Comparison of ENCODE assay signal across 8 cellular contexts in the genomic region with DNA sequence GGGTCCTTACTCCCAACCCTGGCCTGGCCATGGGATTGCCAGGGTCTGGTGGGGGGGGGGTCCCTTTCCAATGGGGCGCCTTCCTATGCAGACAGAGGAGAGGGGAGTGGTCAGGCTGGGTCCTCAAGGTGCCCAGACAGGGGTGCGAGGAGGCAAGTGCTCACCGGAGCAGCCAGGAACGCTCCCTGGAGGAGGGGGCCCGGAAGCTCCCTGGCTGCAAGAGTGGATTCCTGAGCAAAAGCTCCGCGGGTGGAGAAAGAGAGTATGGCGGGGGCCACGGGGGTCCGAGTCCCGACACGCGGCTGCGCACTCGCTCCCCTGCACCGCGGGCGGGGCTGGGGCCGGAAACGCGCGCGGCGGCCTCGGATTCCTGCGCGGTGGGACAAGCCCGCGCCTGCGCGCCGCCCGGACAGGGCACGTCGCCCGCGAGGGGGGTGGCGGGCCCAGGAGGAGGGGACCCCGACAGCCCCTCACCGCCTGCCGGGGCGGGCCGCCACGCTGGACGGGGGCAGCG. TPM values are rescaled to one million over a fixed set of nuclear protein-coding genes. Genes with fewer than 3 reads are reported as not detected.
DNase-seq lines count a peak whose midpoint lies in the region; ATAC-seq and TF ChIP-seq lines count a peak whose summit lies in the region.

No MANE protein-coding gene starts in this region.

- CTCF ChIA-PET in RWPE1 (lab: Yijun Ruan, JAX), result interaction anchor here (8.1 kb wide), 1 partner anchor 74 kb away, joined by 99 read pairs; the partner anchor contains the start of gene JAG2

- peak; percentile 39 to 58 for ATAC-seq in CD4-positive, CD25-positive, alpha-beta regulatory T cell (ENCODE audit: low read depth in 2 of 2)
- ATAC-seq in GM21526 (IDR thresholded peaks at IDR 0.05; ENCODE audit: low FRiP score, unreplicated experiment) (peak; percentile 24), gastrocnemius medialis (no peak), GM18861 (IDR thresholded peaks at IDR 0.05; ENCODE audit: unreplicated experiment) (no peak)

- H3K36me3 Mint-ChIP-seq in CD4-positive, CD25-positive, alpha-beta regulatory T cell, result no peaks in the 10 kb centered on the region

- peaks cover 6% of the 10 kb centered on the region for H3K27me3 Mint-ChIP-seq in CD4-positive, CD25-positive, alpha-beta regulatory T cell

- no peaks in the 10 kb centered on the region for H3K36me3 ChIP-seq in CD4-positive, CD25-positive, alpha-beta regulatory T cell (ENCODE audit: control insufficient read depth, insufficient read depth, low read length)
- H3K36me3 ChIP-seq in left ventricle myocardium inferior (no peaks in the 10 kb centered on the region), gastrocnemius medialis (no peaks in the 10 kb centered on the region)

- peaks cover 23% of the 10 kb centered on the region for H3K4me1 ChIP-seq in CD4-positive, CD25-positive, alpha-beta regulatory T cell (ENCODE audit: control insufficient read depth, insufficient read depth, low read length, poor library complexity, severe bottlenecking)
- H3K4me1 ChIP-seq in left ventricle myocardium inferior (peaks cover 57% of the 10 kb centered on the region), gastrocnemius medialis (peaks cover 6 to 39% of the 10 kb centered on the region in 2 donors)

- DNase-seq in CD4-positive, CD25-positive, alpha-beta regulatory T cell, result peak; percentile 47 to 72 (median 57)
- peak; percentile 52 for DNase-seq in RWPE1 (ENCODE audit: low spot score)
- DNase-seq in activated naive CD8-positive, alpha-beta T cell treated with anti-CD3 and anti-CD28 coated beads, Interleukin-2, amount 50 U/mL, for 16 hours (ENCODE audit: low read depth, low spot score), result peak; percentile 37
- peak; percentile 72 for DNase-seq in left ventricle myocardium inferior
- no peak for DNase-seq in gastrocnemius medialis
- no peak for DNase-seq in NCI-H345 (lab: John Stamatoyannopoulos, UW)

- no peaks in the 10 kb centered on the region for H3K27me3 ChIP-seq in CD4-positive, CD25-positive, alpha-beta regulatory T cell (ENCODE audit: control insufficient read depth, insufficient read depth, low read length)
- H3K27me3 ChIP-seq in left ventricle myocardium inferior (ENCODE audit: low read depth) (peaks cover 1% of the 10 kb centered on the region), gastrocnemius medialis (peaks cover 6 to 14% (median 8%) of the 10 kb centered on the region in 3 donors)

- no peaks in the 10 kb centered on the region for H3K9me3 ChIP-seq in CD4-positive, CD25-positive, alpha-beta regulatory T cell (ENCODE audit: control insufficient read depth in 2 of 2, low read length in 2 of 2)
- no peaks in the 10 kb centered on the region for H3K9me3 ChIP-seq in left ventricle myocardium inferior (replicated peaks)
- H3K9me3 ChIP-seq in gastrocnemius medialis, result no peaks in the 10 kb centered on the region

- H3K4me3 Mint-ChIP-seq in CD4-positive, CD25-positive, alpha-beta regulatory T cell, result peak overlapping the region; percentile 83 to 84 (median 83)

- no peak overlapping the region for H3K4me3 ChIP-seq in CD4-positive, CD25-positive, alpha-beta regulatory T cell (ENCODE audit: low read depth, low read length)
- peak overlapping the region; percentile 85 for H3K4me3 ChIP-seq in left ventricle myocardium inferior
- H3K4me3 ChIP-seq in gastrocnemius medialis, result peak overlapping the region; percentile 37 to 61 (median 52)

- peak overlapping the region; percentile 66 for H3K27ac ChIP-seq in CD4-positive, CD25-positive, alpha-beta regulatory T cell (ENCODE audit: insufficient read depth, low read length, poor library complexity, severe bottlenecking)
- peak overlapping the region; percentile 100 for H3K27ac ChIP-seq in RWPE1
- peak overlapping the region; percentile 91 for H3K27ac ChIP-seq in left ventricle myocardium inferior (replicated peaks)
- peak overlapping the region; percentile 36 to 45 (median 38) for H3K27ac ChIP-seq in gastrocnemius medialis

- POLR2A ChIA-PET in RWPE1 (lab: Yijun Ruan, JAX; ENCODE audit: low non-redundant PET), result no interaction called here

- in situ Hi-C loops in gastrocnemius medialis (cut with MboI; ENCODE audit: low sequenced_read_pairs in 4 of 4), result loop anchor here in 1 of 4 donors (25.0 kb wide), 1 partner anchor 269 kb away; no protein-coding TSS in a partner anchor

- no peak for TF ChIP-seq POLR2A in gastrocnemius medialis (IDR thresholded peaks at IDR 0.05)

- no peaks in the 10 kb centered on the region for H3K9me3 Mint-ChIP-seq in CD4-positive, CD25-positive, alpha-beta regulatory T cell

- no peak for TF ChIP-seq CTCF in RWPE1 (conservative IDR thresholded peaks at IDR 0.05; ENCODE audit: low read depth)
- TF ChIP-seq CTCF in left ventricle myocardium inferior (IDR thresholded peaks at IDR 0.05; ENCODE audit: borderline replicate concordance), result no peak
- TF ChIP-seq CTCF in gastrocnemius medialis (IDR thresholded peaks at IDR 0.05 in 4 of 5, conservative IDR thresholded peaks at IDR 0.05 in 1 of 5), result no peak

- peaks cover 3 to 32% (median 8%) of the 10 kb centered on the region in 4 donors for H3K4me1 Mint-ChIP-seq in CD4-positive, CD25-positive, alpha-beta regulatory T cell

- intact Hi-C loops in left ventricle myocardium inferior (cut with micrococcal nuclease) (loop anchor here (10.0 kb wide), 1 partner anchor 262 kb away; no protein-coding TSS in a partner anchor), gastrocnemius medialis (cut with DNase I; ENCODE audit: low total_unique reads) (loop anchor here (5.0 kb wide), 3 partner anchors 59 to 109 kb away; partner anchors contain the start of gene NUDT14)

- peak overlapping the region in 1 of 3 donors; percentile 63 for H3K27ac Mint-ChIP-seq in CD4-positive, CD25-positive, alpha-beta regulatory T cell

RNA-seq across cellular contexts. Expression of gene GPR132, which starts 27.7 kb away (rescaled TPM):
- 94.5 TPM for total RNA-seq in CD4-positive, CD25-positive, alpha-beta regulatory T cell
- 10 to 100 TPM in 3 of 4 donors, 1 to 10 TPM in 1; 8.8 to 17.5 (median 14.6) TPM for polyA plus RNA-seq in CD4-positive, CD25-positive, alpha-beta regulatory T cell
- total RNA-seq in left ventricle myocardium inferior (1.0 TPM), gastrocnemius medialis (under 1 TPM; 0.07 to 0.61 (median 0.26) TPM)

Comparison
In these comparisons a context has a peak if more than half of its experiments do, and no peak if none do; other contexts are left out.
1. ATAC-seq: peak in CD4-positive, CD25-positive, alpha-beta regulatory T cell (2 of 2) and GM21526 (single experiment); none in gastrocnemius medialis (0 of 2) and GM18861 (single experiment).
2. DNase-seq: peak in CD4-positive, CD25-positive, alpha-beta regulatory T cell (3 of 3), RWPE1 (single experiment), activated naive CD8-positive, alpha-beta T cell treated with anti-CD3 and anti-CD28 coated beads, Interleukin-2, amount 50 U/mL, for 16 hours (single experiment) and left ventricle myocardium inferior (single experiment); none in gastrocnemius medialis (0 of 2) and NCI-H345 (single experiment).
3. H3K27ac ChIP-seq: peak in every context shown above with its lines; median percentile 100 in RWPE1; 91 in left ventricle myocardium inferior; 66 in CD4-positive, CD25-positive, alpha-beta regulatory T cell; 38 in gastrocnemius medialis.
4. RNA of gene GPR132, which starts 27.7 kb away (total RNA-seq): 94.5 TPM in CD4-positive, CD25-positive, alpha-beta regulatory T cell (single experiment); 1.0 TPM in left ventricle myocardium inferior (single experiment) and 0.07 to 0.61 TPM in gastrocnemius medialis; every median in the first group is over 10 times any median in the second.